8 cellular contexts compared by ENCODE assay signal in genomic region chr4:55397521-55398321, GRCh38. TPM values are rescaled to one million over a fixed set of nuclear protein-coding genes. Genes with fewer than 3 reads are reported as not detected.
A peak's percentile ranks its signal among the peaks of the same experiment; 100 is the strongest.
DNase-seq lines count a peak whose midpoint lies in the region; ATAC-seq and TF ChIP-seq lines count a peak whose summit lies in the region.

No MANE protein-coding gene starts in this region.

- H3K9me3 ChIP-seq in heart left ventricle (no peaks in the 10 kb centered on the region), RWPE2 (ENCODE audit: severe bottlenecking) (peaks cover 2% of the 10 kb centered on the region), neuron (ENCODE audit: low read length) (no peaks in the 10 kb centered on the region)

- DNase-seq in heart left ventricle (no peak), cardiac septum (ENCODE audit: low spot score) (no peak), RWPE2 (ENCODE audit: low spot score) (no peak), epithelial cell of proximal tubule (ENCODE audit: low read depth) (peak; percentile 88), T-helper 9 cell (no peak)

- no peak for TF ChIP-seq POLR2A in heart left ventricle (IDR thresholded peaks at IDR 0.05)

- TF ChIP-seq CTCF in heart left ventricle (IDR thresholded peaks at IDR 0.05) (no peak), RWPE2 (IDR thresholded peaks at IDR 0.05; ENCODE audit: poor library complexity, severe bottlenecking) (no peak), epithelial cell of proximal tubule (conservative IDR thresholded peaks at IDR 0.05; ENCODE audit: low read depth, low read length) (no peak)

- peaks cover 0 to 31% (median 5%) of the 10 kb centered on the region in 9 donors for H3K36me3 ChIP-seq in heart left ventricle
- H3K36me3 ChIP-seq in RWPE2 (ENCODE audit: low read depth): peaks cover 43% of the 10 kb centered on the region
- H3K36me3 ChIP-seq in neuron (ENCODE audit: insufficient read depth, low read length): peaks cover 13% of the 10 kb centered on the region

- H3K4me3 ChIP-seq in heart left ventricle (peak overlapping the region; percentile 63 to 100 (median 94)), RWPE2 (ENCODE audit: severe bottlenecking) (peak overlapping the region; percentile 88), epithelial cell of proximal tubule (ENCODE audit: low read depth, low read length) (peak overlapping the region; percentile 62), neuron (ENCODE audit: low read length) (peak overlapping the region; percentile 96)

- no peak for ATAC-seq in heart left ventricle
- ATAC-seq in RWPE2 (ENCODE audit: low read depth): no peak
- ATAC-seq in HG03354 (IDR thresholded peaks at IDR 0.05; ENCODE audit: poor library complexity, severe bottlenecking, unreplicated experiment): no peak
- ATAC-seq in GM21381 (IDR thresholded peaks at IDR 0.05; ENCODE audit: unreplicated experiment): no peak

- peaks cover 0 to 53% (median 35%) of the 10 kb centered on the region in 12 donors for H3K4me1 ChIP-seq in heart left ventricle
- H3K4me1 ChIP-seq in RWPE2 (ENCODE audit: insufficient read depth, poor library complexity, severe bottlenecking): peaks cover 15% of the 10 kb centered on the region
- H3K4me1 ChIP-seq in neuron (ENCODE audit: insufficient read depth, low read length): peaks cover 26% of the 10 kb centered on the region

- WGBS in heart left ventricle, 4 donors: 45 to 50% (median 47%) methylated on average over 15 of the region's 15 CpGs

- intact Hi-C loops in heart left ventricle (cut with DNase I): loop anchor here in 9 of 10 donors (2.0 to 10.0 kb wide), 7 partner anchors 50 to 615 kb away; partner anchors contain the start of genes SRD5A3 (in 7 of the 9) and CLOCK (in 3 of the 9)
- intact Hi-C loops in cardiac septum (cut with DNase I): loop anchor here (5.0 kb wide), 1 partner anchor 550 kb away; the partner anchor contains the start of gene CEP135

- no peak overlapping the region for H2AFZ ChIP-seq in neuron (ENCODE audit: low read depth, low read length)

- H3K27ac ChIP-seq in heart left ventricle (peak overlapping the region; percentile 21 to 100 (median 98)), RWPE2 (ENCODE audit: poor library complexity, severe bottlenecking) (peak overlapping the region; percentile 82)

- H3K27me3 ChIP-seq in heart left ventricle: no peaks in the 10 kb centered on the region
- no peaks in the 10 kb centered on the region for H3K27me3 ChIP-seq in RWPE2 (ENCODE audit: insufficient read depth, poor library complexity, severe bottlenecking)
- H3K27me3 ChIP-seq in neuron (ENCODE audit: insufficient read depth, low read length): no peaks in the 10 kb centered on the region

RNA-seq across cellular contexts. Expression of gene TMEM165, which starts 2.0 kb away (rescaled TPM):
- total RNA-seq in heart left ventricle: 10 to 100 TPM; 28.2 to 78.3 (median 53.9) TPM
- 10 to 100 TPM; 36.4 to 78.7 TPM for polyA plus RNA-seq in heart left ventricle
- 56.4 TPM for total RNA-seq in cardiac septum
- 122 and 151 TPM in 2 replicates for total RNA-seq in epithelial cell of proximal tubule

RNA-seq across cellular contexts. Expression of gene SRD5A3, which starts 51.7 kb away (rescaled TPM):
- total RNA-seq in heart left ventricle (10 to 100 TPM in 3 of 9 donors, 1 to 10 TPM in 6; 4.5 to 16.8 (median 7.8) TPM), cardiac septum (7.3 TPM), epithelial cell of proximal tubule (9.7 and 15.3 TPM in 2 replicates)
- 1 to 10 TPM; 4.5 to 9.7 TPM for polyA plus RNA-seq in heart left ventricle
